ENCODE assay signal across 8 cellular contexts in the genomic region with DNA sequence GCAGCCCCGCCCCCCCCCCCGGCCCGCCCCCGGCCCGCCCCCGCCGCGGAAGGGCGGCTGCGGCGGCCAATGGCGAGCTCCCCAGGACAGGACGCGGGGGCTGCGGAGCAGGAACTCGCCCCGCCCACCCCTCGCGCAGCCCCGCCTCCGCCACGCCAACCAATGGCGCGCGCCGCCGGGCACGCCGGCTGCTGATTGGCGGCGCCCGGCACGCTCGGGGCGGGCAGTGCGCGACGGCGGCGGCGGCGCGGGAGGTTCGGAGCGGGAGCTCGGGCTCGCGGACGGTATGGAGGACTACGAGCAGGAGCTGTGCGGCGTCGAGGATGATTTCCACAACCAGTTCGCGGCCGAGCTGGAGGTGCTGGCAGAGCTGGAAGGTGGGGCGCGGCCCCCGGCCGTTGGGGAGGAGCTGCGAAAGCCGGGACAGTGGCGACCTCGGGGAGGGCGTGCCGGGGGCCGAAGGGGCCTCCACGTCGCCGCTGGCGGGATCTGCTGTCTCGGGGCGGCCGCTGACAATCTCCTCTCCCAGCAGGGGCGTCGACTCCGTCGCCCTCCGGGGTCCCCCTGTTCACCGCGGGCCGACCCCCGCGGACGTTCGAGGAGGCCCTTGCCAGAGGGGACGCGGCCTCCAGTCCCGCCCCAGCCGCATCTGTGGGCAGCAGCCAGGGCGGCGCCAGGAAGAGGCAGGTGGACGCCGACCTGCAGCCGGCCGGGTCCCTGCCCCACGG.
DNase-seq lines count a peak whose midpoint lies in the region; ATAC-seq and TF ChIP-seq lines count a peak whose summit lies in the region.

A gene (plus strand): TSS at position 222 of the 728 bp plus-strand sequence. CDS start 65 bp downstream, at position 287.

- peak; percentile 100 for DNase-seq in AG20443 (ENCODE audit: low spot score)
- DNase-seq in GM19238 (ENCODE audit: insufficient read length, low spot score), result peak; percentile 100
- DNase-seq in NCI-H510A (lab: John Stamatoyannopoulos, UW), result peak; percentile 74
- DNase-seq in activated CD4-positive, alpha-beta T cell treated with anti-CD3 and anti-CD28 coated beads for 4 hours, result peak; percentile 90 to 91
- DNase-seq in choroid plexus epithelial cell (ENCODE audit: low read depth), result peak; percentile 93
- peak; percentile 84 for DNase-seq in kidney glomerular epithelial cell (lab: John Stamatoyannopoulos, UW)
- peak; percentile 94 for DNase-seq in stimulated activated CD4-positive, alpha-beta T cell treated with anti-CD3 and anti-CD28 coated beads, Interleukin-15, amount 100 ng/mL, for 24 hours

- no peak for TF ChIP-seq CTCF in choroid plexus epithelial cell (conservative IDR thresholded peaks at IDR 0.05; ENCODE audit: low read depth, low read length)

- H3K4me3 ChIP-seq in choroid plexus epithelial cell (ENCODE audit: low read depth, low read length), result peak within 1 kb of the TSS; percentile 86

- peak; percentile 50 for ATAC-seq in HG03439 (IDR thresholded peaks at IDR 0.05; ENCODE audit: unreplicated experiment)

Comparison
In these comparisons a context has a peak if more than half of its experiments do, and no peak if none do; other contexts are left out.
1. Peak in every context shown above with its lines: DNase-seq, ATAC-seq and H3K4me3 ChIP-seq.